Comparison of ENCODE assay signal across 22 cellular contexts in the genomic region with DNA sequence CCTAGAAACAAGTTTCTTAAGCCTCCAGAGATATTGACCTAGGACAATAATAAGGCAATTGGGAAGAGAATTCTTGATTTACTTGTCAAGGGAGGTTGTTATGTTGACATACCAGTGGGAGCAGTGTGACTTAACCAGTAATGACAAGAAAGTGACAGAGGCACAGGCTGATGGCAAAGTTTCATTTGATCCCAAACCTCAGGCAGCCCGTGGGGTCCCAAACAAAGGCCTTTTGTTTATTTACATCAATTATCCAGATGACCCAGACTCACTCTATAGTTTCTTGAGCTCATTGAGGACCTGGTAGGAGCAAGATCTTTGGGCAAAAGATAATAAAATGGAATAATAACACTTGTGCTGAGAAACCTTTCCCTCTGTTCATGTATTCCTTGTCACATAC.
A peak's percentile ranks its signal among the peaks of the same experiment; 100 is the strongest.
DNase-seq lines count a peak whose midpoint lies in the region; ATAC-seq and TF ChIP-seq lines count a peak whose summit lies in the region.
"Had no signal": no experiment of that assay in that cellular context is flagged by ENCODE, and none has a peak within 500 bp of the region (broad histone marks: within the 10 kb centered on the region; RNA-seq: fewer than 3 reads in every experiment).

No MANE protein-coding gene starts in this region.

- no peaks in the 10 kb centered on the region for H3K9me3 Mint-ChIP-seq in neural progenitor cell
- H3K9me3 Mint-ChIP-seq in activated CD4-positive, alpha-beta T cell treated with anti-CD3 and anti-CD28 coated beads for 36 hours (ENCODE audit: low read depth): no peaks in the 10 kb centered on the region

- no peaks in the 10 kb centered on the region for H3K79me2 ChIP-seq in neural progenitor cell (ENCODE audit: low read depth)

- no peak overlapping the region for H3K4me3 Mint-ChIP-seq in neural progenitor cell
- H3K4me3 Mint-ChIP-seq in activated CD4-positive, alpha-beta T cell treated with anti-CD3 and anti-CD28 coated beads for 36 hours: no peak overlapping the region
- H3K4me3 Mint-ChIP-seq: CD14-positive monocyte; CD4-positive, alpha-beta memory T cell; CD4-positive, CD25-positive, alpha-beta regulatory T cell; CD8-positive, alpha-beta memory T cell had no signal

- no peaks in the 10 kb centered on the region for H3K27me3 Mint-ChIP-seq in neural progenitor cell (ENCODE audit: insufficient read depth, low read depth)
- H3K27me3 Mint-ChIP-seq in activated CD4-positive, alpha-beta T cell treated with anti-CD3 and anti-CD28 coated beads for 36 hours: no peaks in the 10 kb centered on the region
- H3K27me3 Mint-ChIP-seq: CD4-positive, alpha-beta memory T cell had no signal

- no peak overlapping the region for H3K4me3 ChIP-seq in neural progenitor cell
- H3K4me3 ChIP-seq: BLaER1 had no signal

- peaks cover 17% of the 10 kb centered on the region for H3K4me1 ChIP-seq in neural progenitor cell
- H3K4me1 ChIP-seq: BE2C, BLaER1 had no signal

- ATAC-seq in Right ventricle myocardium superior (ENCODE audit: poor library complexity): no peak
- no peak for ATAC-seq in activated CD4-positive, alpha-beta T cell treated with anti-CD3 and anti-CD28 coated beads for 36 hours

- no peak overlapping the region for H3K9ac ChIP-seq in neural progenitor cell
- H3K9ac ChIP-seq: BLaER1 had no signal

- TF ChIP-seq CTCF in neural progenitor cell (IDR thresholded peaks at IDR 0.05): no peak

- POLR2A ChIA-PET in activated CD4-positive, alpha-beta T cell treated with anti-CD3 and anti-CD28 coated beads for 36 hours (lab: Charles Lee): no interaction called here

- no peaks in the 10 kb centered on the region for H3F3A ChIP-seq in neural progenitor cell (ENCODE audit: low read depth)

- CTCF ChIA-PET in activated CD4-positive, alpha-beta T cell treated with anti-CD3 and anti-CD28 coated beads for 36 hours (lab: Charles Lee): interaction anchor here (0.6 kb wide), 1 partner anchor 1230 kb away, joined by 3 read pairs; no protein-coding TSS in a partner anchor

- intact Hi-C loops in Right ventricle myocardium superior (cut with DNase I): no loop called here
- intact Hi-C loops in activated CD4-positive, alpha-beta T cell treated with anti-CD3 and anti-CD28 coated beads for 36 hours (cut with DNase I, micrococcal nuclease): no loop called here

- no peak overlapping the region for H3K4me2 ChIP-seq in neural progenitor cell
- H3K4me2 ChIP-seq: BLaER1 had no signal

- no peaks in the 10 kb centered on the region for H3K27me3 ChIP-seq in neural progenitor cell
- H3K27me3 ChIP-seq: BE2C, BLaER1 had no signal

- no peaks in the 10 kb centered on the region for H3K36me3 ChIP-seq in neural progenitor cell
- H3K36me3 ChIP-seq: BE2C, BLaER1 had no signal

- H3K27ac ChIP-seq in neural progenitor cell: no peak overlapping the region
- H3K27ac ChIP-seq: BLaER1 had no signal

- no peaks in the 10 kb centered on the region for H3K9me3 ChIP-seq in neural progenitor cell (ENCODE audit: low read depth)
- H3K9me3 ChIP-seq: BE2C, BLaER1 had no signal

- H3K36me3 Mint-ChIP-seq in neural progenitor cell: no peaks in the 10 kb centered on the region
- no peaks in the 10 kb centered on the region for H3K36me3 Mint-ChIP-seq in activated CD4-positive, alpha-beta T cell treated with anti-CD3 and anti-CD28 coated beads for 36 hours (ENCODE audit: low read depth)
- H3K36me3 Mint-ChIP-seq: CD14-positive monocyte; CD4-positive, alpha-beta memory T cell; CD4-positive, CD25-positive, alpha-beta regulatory T cell; CD8-positive, alpha-beta memory T cell had no signal

- DNase-seq in islet precursor cell (peak; percentile 59), neural progenitor cell (ENCODE audit: low spot score) (peak; percentile 54), HuH-7.5 (ENCODE audit: low spot score) (no peak), Right ventricle myocardium superior (no peak)
- no peak for DNase-seq in activated CD4-positive, alpha-beta T cell treated with anti-CD3 and anti-CD28 coated beads for 36 hours
- DNase-seq: 8988T; ACHN; BE2C; C1 segment of cervical spinal cord; CD4-positive, alpha-beta memory T cell; CD4-positive, CD25-positive, alpha-beta regulatory T cell; CD8-positive, alpha-beta memory T cell; COR-L47; DMS 273 treated with DMSO at 0.1 percent for 48 hours; DMS153; DMS53; DMS79; DND-41; EL; GF-D8 had no signal

- H3K4me1 Mint-ChIP-seq in neural progenitor cell: peaks cover 17% of the 10 kb centered on the region
- H3K4me1 Mint-ChIP-seq in activated CD4-positive, alpha-beta T cell treated with anti-CD3 and anti-CD28 coated beads for 36 hours: no peaks in the 10 kb centered on the region
- H3K4me1 Mint-ChIP-seq: CD14-positive monocyte; CD4-positive, alpha-beta memory T cell; CD4-positive, CD25-positive, alpha-beta regulatory T cell; CD8-positive, alpha-beta memory T cell had no signal

- no peaks in the 10 kb centered on the region for H4K20me1 ChIP-seq in neural progenitor cell (ENCODE audit: low read depth)
- H4K20me1 ChIP-seq: BLaER1 had no signal

- H3K27ac Mint-ChIP-seq in neural progenitor cell: no peak overlapping the region
- H3K27ac Mint-ChIP-seq in activated CD4-positive, alpha-beta T cell treated with anti-CD3 and anti-CD28 coated beads for 36 hours: no peak overlapping the region
- H3K27ac Mint-ChIP-seq: CD14-positive monocyte; CD4-positive, alpha-beta memory T cell; CD4-positive, CD25-positive, alpha-beta regulatory T cell; CD8-positive, alpha-beta memory T cell had no signal

- H2AFZ ChIP-seq in neural progenitor cell (replicated peaks): no peak overlapping the region

Comparison
In these comparisons a context has a peak if more than half of its experiments do, and no peak if none do; other contexts are left out.
1. DNase-seq: peak in islet precursor cell (single experiment) and neural progenitor cell (single experiment); none in HuH-7.5 (single experiment), Right ventricle myocardium superior (single experiment) and activated CD4-positive, alpha-beta T cell treated with anti-CD3 and anti-CD28 coated beads for 36 hours (single experiment).